Comparison of ENCODE assay signal across 10 cellular contexts in genomic region chr22:43004362-43005035, GRCh38. TPM values are rescaled to one million over a fixed set of nuclear protein-coding genes. Genes with fewer than 3 reads are reported as not detected.
DNase-seq lines count a peak whose midpoint lies in the region; FAIRE-seq and TF ChIP-seq lines count a peak whose summit lies in the region.
"Had no signal": no experiment of that assay in that cellular context is flagged by ENCODE, and none has a peak within 500 bp of the region (broad histone marks: within the 10 kb centered on the region; RNA-seq: fewer than 3 reads in every experiment).

No MANE protein-coding gene starts in this region.

- H3K79me2 ChIP-seq in osteoblast (ENCODE audit: insufficient read depth, low read length) = peaks cover 95% of the 10 kb centered on the region

- peak overlapping the region; percentile 54 for H3K4me2 ChIP-seq in osteoblast (ENCODE audit: insufficient read depth, low read length)

- H3K36me3 Mint-ChIP-seq in dendritic cell treated with granulocyte-macrophage colony-stimulating factor and Interleukin-4, amounts not matched to agents 40 ng/mL and 50 ng/mL, for 4 days (ENCODE audit: low read depth) = no peaks in the 10 kb centered on the region

- intact Hi-C loops in dendritic cell treated with granulocyte-macrophage colony-stimulating factor and Interleukin-4, amounts not matched to agents 40 ng/mL and 50 ng/mL, for 4 days (cut with micrococcal nuclease) = no loop called here

- no peaks in the 10 kb centered on the region for H3K27me3 ChIP-seq in Peyer's patch
- no peaks in the 10 kb centered on the region for H3K27me3 ChIP-seq in osteoblast (ENCODE audit: insufficient read depth, low read length)
- H3K27me3 ChIP-seq: heart right ventricle had no signal

- H3K4me1 ChIP-seq in Peyer's patch = peaks cover 5 to 88% (median 14%) of the 10 kb centered on the region in 4 donors
- H3K4me1 ChIP-seq in osteoblast (ENCODE audit: insufficient read depth, low read length) = peaks cover 79% of the 10 kb centered on the region

- no peaks in the 10 kb centered on the region for H3K27me3 Mint-ChIP-seq in dendritic cell treated with granulocyte-macrophage colony-stimulating factor and Interleukin-4, amounts not matched to agents 40 ng/mL and 50 ng/mL, for 4 days

- no peak overlapping the region for H2AFZ ChIP-seq in osteoblast (ENCODE audit: low read length)

- no peaks in the 10 kb centered on the region for H3K9me3 Mint-ChIP-seq in dendritic cell treated with granulocyte-macrophage colony-stimulating factor and Interleukin-4, amounts not matched to agents 40 ng/mL and 50 ng/mL, for 4 days

- no peak for TF ChIP-seq POLR2A in Peyer's patch (IDR thresholded peaks at IDR 0.05)

- H3K36me3 ChIP-seq in Peyer's patch (no peaks in the 10 kb centered on the region), osteoblast (ENCODE audit: insufficient read depth, low read length) (no peaks in the 10 kb centered on the region)
- H3K36me3 ChIP-seq: heart right ventricle had no signal

- no peak overlapping the region for H3K4me3 Mint-ChIP-seq in dendritic cell treated with granulocyte-macrophage colony-stimulating factor and Interleukin-4, amounts not matched to agents 40 ng/mL and 50 ng/mL, for 4 days

- DNase-seq in GF-D8 (lab: John Stamatoyannopoulos, UW) (peak; percentile 91), Peyer's patch (peak in 2 of 3 donors; percentile 73 to 87), osteoblast (ENCODE audit: insufficient read length, low spot score, missing footprints) (peak; percentile 61), D721Med (ENCODE audit: insufficient read length, low spot score) (no peak), HuH-7.5 (ENCODE audit: low spot score) (no peak), NCI-H774 (lab: John Stamatoyannopoulos, UW) (no peak), NCI-H1092 treated with DMSO at 0.1 percent for 48 hours (lab: John Stamatoyannopoulos, UW) (no peak)
- DNase-seq: heart right ventricle, psoas muscle had no signal

- TF ChIP-seq CTCF in Peyer's patch (IDR thresholded peaks at IDR 0.05) (no peak), osteoblast (IDR thresholded peaks at IDR 0.05; ENCODE audit: extremely low read depth, low read depth, low read length) (no peak), D721Med (IDR thresholded peaks at IDR 0.05; ENCODE audit: insufficient read depth, missing control alignments) (no peak)

- H3K9me3 ChIP-seq in Peyer's patch = no peaks in the 10 kb centered on the region
- H3K9me3 ChIP-seq in osteoblast (ENCODE audit: low read depth, low read length) = no peaks in the 10 kb centered on the region
- H3K9me3 ChIP-seq: heart right ventricle, psoas muscle had no signal

- H4K20me1 ChIP-seq in osteoblast (ENCODE audit: insufficient read depth, low read length) = peaks cover 19% of the 10 kb centered on the region

- FAIRE-seq in D721Med (lab: Jason Lieb, UNC) = no peak

- H3K27ac Mint-ChIP-seq in dendritic cell treated with granulocyte-macrophage colony-stimulating factor and Interleukin-4, amounts not matched to agents 40 ng/mL and 50 ng/mL, for 4 days = peak overlapping the region; percentile 51

- H3K4me3 ChIP-seq in Peyer's patch (no peak overlapping the region), osteoblast (ENCODE audit: insufficient read depth, low read length) (peak overlapping the region; percentile 16)
- H3K4me3 ChIP-seq: heart right ventricle, psoas muscle had no signal

- H3K27ac ChIP-seq in Peyer's patch (peak overlapping the region in 3 of 4 donors; percentile 25 to 88 (median 63)), osteoblast (ENCODE audit: low read depth, low read length) (peak overlapping the region; percentile 80)
- H3K27ac ChIP-seq: psoas muscle had no signal

- peaks cover 80% of the 10 kb centered on the region for H3K4me1 Mint-ChIP-seq in dendritic cell treated with granulocyte-macrophage colony-stimulating factor and Interleukin-4, amounts not matched to agents 40 ng/mL and 50 ng/mL, for 4 days (ENCODE audit: low read depth)

RNA-seq across cellular contexts. Expression of gene PACSIN2, which starts 10.4 kb away (rescaled TPM):
- total RNA-seq in Peyer's patch = 100 to 1,000 TPM in 3 of 4 donors, 10 to 100 TPM in 1; 58.0 to 149 (median 110) TPM
- 33.0 and 38.0 TPM in 2 replicates for total RNA-seq in osteoblast

Comparison
In these comparisons a context has a peak if more than half of its experiments do, and no peak if none do; other contexts are left out.
1. DNase-seq: peak in GF-D8 (single experiment), Peyer's patch (2 of 3) and osteoblast (single experiment); none in D721Med (single experiment), HuH-7.5 (single experiment), NCI-H774 (single experiment) and NCI-H1092 treated with DMSO at 0.1 percent for 48 hours (single experiment).